8 cellular contexts compared by ENCODE assay signal in the genomic region with DNA sequence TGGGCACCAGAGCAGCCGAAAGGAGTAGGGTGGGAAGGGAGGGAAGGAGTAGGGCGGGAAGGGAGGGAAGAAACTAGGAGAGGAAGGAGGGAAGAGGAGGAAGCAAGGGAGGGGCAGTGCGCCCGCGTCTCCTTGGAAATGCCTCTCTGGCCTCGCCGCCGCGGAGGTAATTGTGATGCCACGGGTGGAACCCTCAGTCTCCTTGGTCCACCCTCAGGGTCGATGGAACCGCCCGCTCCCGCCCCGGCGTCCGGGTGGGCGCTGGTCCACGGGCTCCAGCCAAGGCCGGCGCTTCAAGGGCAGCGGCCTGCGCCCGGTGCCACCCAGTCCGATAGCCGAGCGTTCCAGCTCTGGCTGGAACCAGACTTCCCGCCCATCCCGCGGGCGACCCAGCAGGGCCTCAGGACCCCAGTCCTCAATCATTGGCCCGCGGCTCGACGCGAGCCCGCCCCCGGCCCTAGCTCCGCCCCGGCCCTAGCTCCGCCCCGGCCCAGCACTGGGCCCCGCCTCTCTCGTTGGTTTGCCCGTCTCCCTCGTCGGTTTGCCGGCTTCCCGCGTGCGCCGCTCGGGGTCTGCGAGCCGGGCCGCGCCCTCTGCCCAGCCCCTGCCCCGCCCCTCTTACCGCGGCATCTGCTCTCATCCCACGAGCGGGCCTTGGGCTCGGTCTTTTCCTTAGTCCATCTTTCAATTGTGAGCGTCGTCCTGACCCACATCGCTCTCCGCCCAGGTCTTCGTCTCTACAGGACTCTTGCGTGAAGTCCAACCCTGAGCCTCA. TPM values are rescaled to one million over a fixed set of nuclear protein-coding genes. Genes with fewer than 3 reads are reported as not detected.
DNase-seq lines count a peak whose midpoint lies in the region; ATAC-seq and TF ChIP-seq lines count a peak whose summit lies in the region.

No MANE protein-coding gene starts in this region.

- H4K20me1 ChIP-seq in OCI-LY3 (ENCODE audit: insufficient read depth, low read length) = no peaks in the 10 kb centered on the region

- peaks cover 21% of the 10 kb centered on the region for H3K4me1 ChIP-seq in HUES6 (ENCODE audit: control insufficient read depth, insufficient read depth, low read length)
- peaks cover 7% of the 10 kb centered on the region; the same call in 1 of the 2 replicates for H3K4me1 ChIP-seq in OCI-LY3 (ENCODE audit: low read length)
- H3K4me1 ChIP-seq in mucosa of descending colon (ENCODE audit: low read depth) = peaks cover 9% of the 10 kb centered on the region

- intact Hi-C loops in mucosa of descending colon (cut with DNase I, micrococcal nuclease) = no loop called here

- peak; percentile 89 for DNase-seq in COLO829 (ENCODE audit: low spot score)
- peak; percentile 96 for DNase-seq in activated T-cell treated with anti-CD3 and anti-CD28 coated beads for 48 hours (ENCODE audit: low read depth)
- DNase-seq in epithelial cell of prostate (ENCODE audit: low read depth, low spot score) = no peak
- DNase-seq in mucosa of descending colon = peak; percentile 91 to 97 (median 93)
- DNase-seq in stimulated activated CD8-positive, alpha-beta memory T cell treated with anti-CD3 and anti-CD28 coated beads, Interleukin-4, amount 100 ng/mL, for 1 hour (ENCODE audit: low read depth in 2 of 2, low spot score in 1 of 2) = peak; percentile 68 to 81

- ATAC-seq in GM21360 (IDR thresholded peaks at IDR 0.05; ENCODE audit: unreplicated experiment) (peak; percentile 75), mucosa of descending colon (peak; percentile 91)

- H3K9me3 ChIP-seq in HUES6 (ENCODE audit: control insufficient read depth, insufficient read depth, low read depth, low read length) (no peaks in the 10 kb centered on the region), OCI-LY3 (ENCODE audit: insufficient read depth, low read length) (no peaks in the 10 kb centered on the region), mucosa of descending colon (no peaks in the 10 kb centered on the region)

- TF ChIP-seq CTCF in OCI-LY3 (IDR thresholded peaks at IDR 0.05; ENCODE audit: low read depth, low read length) = no peak
- no peak for TF ChIP-seq CTCF in mucosa of descending colon (IDR thresholded peaks at IDR 0.05)

- peak overlapping the region; percentile 90 for H3K27ac ChIP-seq in HUES6 (ENCODE audit: low read depth, low read length)
- H3K27ac ChIP-seq in OCI-LY3 (ENCODE audit: low read length) = peak overlapping the region; percentile 74
- peak overlapping the region; percentile 46 for H3K27ac ChIP-seq in epithelial cell of prostate

- H3K4me2 ChIP-seq in OCI-LY3 (ENCODE audit: low read length) = peak overlapping the region; percentile 95

- H3K36me3 ChIP-seq in HUES6 (ENCODE audit: control insufficient read depth, insufficient read depth, low read length) (peaks cover 33% of the 10 kb centered on the region), OCI-LY3 (replicated peaks; ENCODE audit: low read depth, low read length) (peaks cover 4% of the 10 kb centered on the region), mucosa of descending colon (ENCODE audit: low read depth) (no peaks in the 10 kb centered on the region)

- no peaks in the 10 kb centered on the region for H3K79me2 ChIP-seq in OCI-LY3 (ENCODE audit: low read length)

- H3K9ac ChIP-seq in HUES6 (ENCODE audit: low read length) (peak overlapping the region; percentile 90), OCI-LY3 (ENCODE audit: low read length) (peak overlapping the region; percentile 91)

- no peak overlapping the region; the same call in 1 of the 2 replicates for H2AFZ ChIP-seq in OCI-LY3 (ENCODE audit: low read depth, low read length)

- H3K27me3 ChIP-seq in HUES6 (ENCODE audit: control insufficient read depth, insufficient read depth, low read length) (no peaks in the 10 kb centered on the region), OCI-LY3 (ENCODE audit: low read depth, low read length) (no peaks in the 10 kb centered on the region; the same call in 1 of the 2 replicates)

- H3K4me3 ChIP-seq in HUES6 (ENCODE audit: low read depth, low read length) = peak overlapping the region; percentile 82
- H3K4me3 ChIP-seq in OCI-LY3 (ENCODE audit: low read length) = peak overlapping the region; percentile 77
- H3K4me3 ChIP-seq in mucosa of descending colon = peak overlapping the region; percentile 29

RNA-seq across cellular contexts. Expression of a gene that starts 0.6 kb away (rescaled TPM):
- 1 to 10 TPM; 1.3 to 2.0 (median 1.8) TPM for total RNA-seq in mucosa of descending colon

RNA-seq across cellular contexts. Expression of a gene that starts 6.5 kb away (rescaled TPM):
- 10 to 100 TPM in 2 of 3 donors, 1 to 10 TPM in 1; 6.5 to 74.4 (median 19.3) TPM for total RNA-seq in mucosa of descending colon

RNA-seq across cellular contexts. Expression of a gene that starts 8.7 kb away (rescaled TPM):
- total RNA-seq in mucosa of descending colon = 1,000 to 10,000 TPM; 1,144 to 1,252 (median 1,216) TPM

RNA-seq across cellular contexts. Expression of a gene that starts 14.9 kb away (rescaled TPM):
- 10 to 100 TPM in 2 of 3 donors, 1 to 10 TPM in 1; 4.8 to 21.3 (median 16.8) TPM for total RNA-seq in mucosa of descending colon

RNA-seq across cellular contexts. Expression of a gene that starts 17.5 kb away (rescaled TPM):
- total RNA-seq in mucosa of descending colon = 1 to 10 TPM; 3.4 to 7.9 (median 6.8) TPM

Comparison
In these comparisons a context has a peak if more than half of its experiments do, and no peak if none do; other contexts are left out.
1. H3K4me3 ChIP-seq: peak in every context shown above with its lines; median percentile 82 in HUES6; 77 in OCI-LY3; 29 in mucosa of descending colon.